In the genomic region with DNA sequence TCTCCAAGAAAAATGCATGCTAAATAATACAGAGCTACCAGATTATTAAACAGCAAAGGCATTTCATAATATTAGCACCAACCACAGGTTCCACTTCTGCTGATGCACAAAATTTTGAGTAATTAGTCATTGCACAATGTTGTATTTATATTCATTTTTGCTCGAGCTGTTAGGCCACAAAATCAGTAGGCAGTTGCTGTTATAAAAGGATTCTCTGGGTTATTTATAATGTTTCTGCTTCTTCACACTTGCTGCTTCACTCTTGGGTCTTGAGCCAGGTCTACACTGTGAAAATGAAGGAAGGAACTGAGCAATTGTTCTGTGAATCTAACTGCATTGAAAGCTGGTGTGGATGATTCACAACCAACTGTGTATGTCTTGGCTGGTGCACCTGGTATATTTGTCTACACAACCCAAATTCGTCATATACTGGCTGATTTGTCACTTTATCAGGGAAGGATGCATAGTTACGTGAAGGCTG, we compare ENCODE assay signal across 11 cellular contexts. TPM values are rescaled to one million over a fixed set of nuclear protein-coding genes. Genes with fewer than 3 reads are reported as not detected.
DNase-seq lines count a peak whose midpoint lies in the region; ATAC-seq, FAIRE-seq and TF ChIP-seq lines count a peak whose summit lies in the region.
"Had no signal": no experiment of that assay in that cellular context is flagged by ENCODE, and none has a peak within 500 bp of the region (broad histone marks: within the 10 kb centered on the region; RNA-seq: fewer than 3 reads in every experiment).

No MANE protein-coding gene starts in this region.

- H3K4me3 ChIP-seq in bronchial epithelial cell (ENCODE audit: low read depth, low read length) (no peak overlapping the region), neutrophil (ENCODE audit: low read depth in 1 of 2, low read length in 1 of 2) (peak overlapping the region in 1 of 2 experiments; percentile 15)

- H3K9me3 ChIP-seq in neutrophil: no peaks in the 10 kb centered on the region

- TF ChIP-seq CTCF in bronchial epithelial cell (IDR thresholded peaks at IDR 0.05; ENCODE audit: insufficient read depth, low read length, severe bottlenecking): no peak
- TF ChIP-seq CTCF in neutrophil (IDR thresholded peaks at IDR 0.05): no peak

- H3K36me3 ChIP-seq in bronchial epithelial cell (ENCODE audit: control insufficient read depth, insufficient read depth, low read length) (no peaks in the 10 kb centered on the region), neutrophil (no peaks in the 10 kb centered on the region)

- no peak for ATAC-seq in GM21447 (IDR thresholded peaks at IDR 0.05; ENCODE audit: unreplicated experiment)
- no peak for ATAC-seq in GM21825 (IDR thresholded peaks at IDR 0.05; ENCODE audit: unreplicated experiment)

- FAIRE-seq in bronchial epithelial cell (lab: Jason Lieb, UNC): peak; percentile 28

- H3K27me3 ChIP-seq in bronchial epithelial cell (ENCODE audit: control insufficient read depth, insufficient read depth, low read length) (no peaks in the 10 kb centered on the region), neutrophil (no peaks in the 10 kb centered on the region)

- peaks cover 30 to 31% of the 10 kb centered on the region in 2 experiments for H3K4me1 ChIP-seq in neutrophil (ENCODE audit: control insufficient read depth in 1 of 2, insufficient read depth in 1 of 2, low read depth in 1 of 2, low read length in 1 of 2)

- in situ Hi-C loops in Caki2 (cut with HindIII; ENCODE audit: low pct_unique_long_range_greater_than_20kb, low sequenced_read_pairs): no loop called here

- peak overlapping the region; percentile 81 for H3K27ac ChIP-seq in neutrophil

- DNase-seq in Caki2 (ENCODE audit: low read depth) (peak; percentile 56), NCI-H226 (peak; percentile 72), bronchial epithelial cell (ENCODE audit: low read depth) (peak; percentile 93), NCI-H2227 (lab: John Stamatoyannopoulos, UW; ENCODE audit: unreplicated experiment) (no peak), iPS-NIHi7 (ENCODE audit: extremely low spot score) (no peak)
- DNase-seq: activated CD4-positive, alpha-beta T cell treated with anti-CD3 and anti-CD28 coated beads for 48 hours; central memory CD4-positive, alpha-beta T cell; NCI-H774 had no signal

RNA-seq across cellular contexts. Expression of a gene that starts 38.3 kb away (rescaled TPM):
- 288 and 289 TPM in 2 replicates for total RNA-seq in Caki2 (2014; rRNA removed; shearing (Covaris generic); ENCODE audit: low replicate concordance)
- total RNA-seq in bronchial epithelial cell: 11.3 and 37.9 TPM in 2 replicates

Comparison
In these comparisons a context has a peak if more than half of its experiments do, and no peak if none do; other contexts are left out.
1. DNase-seq: peak in Caki2 (single experiment), NCI-H226 (single experiment) and bronchial epithelial cell (single experiment); none in NCI-H2227 (single experiment) and iPS-NIHi7 (single experiment).